Comparison of ENCODE assay signal across 13 cellular contexts in genomic region chr10:124707546-124707945, GRCh38. TPM values are rescaled to one million over a fixed set of nuclear protein-coding genes. Genes with fewer than 3 reads are reported as not detected.
DNase-seq lines count a peak whose midpoint lies in the region; ATAC-seq and TF ChIP-seq lines count a peak whose summit lies in the region.
"Had no signal": no experiment of that assay in that cellular context is flagged by ENCODE, and none has a peak within 500 bp of the region (broad histone marks: within the 10 kb centered on the region; RNA-seq: fewer than 3 reads in every experiment).

No MANE protein-coding gene starts in this region.

- peaks cover 57% of the 10 kb centered on the region for H3K4me1 Mint-ChIP-seq in T-helper 1 cell treated with Interleukin-12 subunit alpha and Interleukin-12 subunit beta and Interleukin-4 antibody, amounts not matched to agents 30 μg/mL and 1 μg/mL, for 36 hours (ENCODE audit: low read depth)
- peaks cover 88% of the 10 kb centered on the region for H3K4me1 Mint-ChIP-seq in activated CD4-positive, alpha-beta memory T cell treated with anti-CD3 and anti-CD28 coated beads, Interleukin-2, amount 10 ng/mL, durations not matched to agents 7 days and 5 days

- ATAC-seq in lower lobe of right lung (no peak), GM18867 (IDR thresholded peaks at IDR 0.05; ENCODE audit: unreplicated experiment) (no peak)

- no peak overlapping the region for H3K4me3 Mint-ChIP-seq in T-helper 1 cell treated with Interleukin-12 subunit alpha and Interleukin-12 subunit beta and Interleukin-4 antibody, amounts not matched to agents 30 μg/mL and 1 μg/mL, for 36 hours
- H3K4me3 Mint-ChIP-seq in activated CD4-positive, alpha-beta memory T cell treated with anti-CD3 and anti-CD28 coated beads, Interleukin-2, amount 10 ng/mL, durations not matched to agents 7 days and 5 days, result no peak overlapping the region

- H3K36me3 Mint-ChIP-seq in T-helper 1 cell treated with Interleukin-12 subunit alpha and Interleukin-12 subunit beta and Interleukin-4 antibody, amounts not matched to agents 30 μg/mL and 1 μg/mL, for 36 hours (ENCODE audit: low read depth), result peaks cover 33% of the 10 kb centered on the region
- H3K36me3 Mint-ChIP-seq in activated CD4-positive, alpha-beta memory T cell treated with anti-CD3 and anti-CD28 coated beads, Interleukin-2, amount 10 ng/mL, durations not matched to agents 7 days and 5 days (ENCODE audit: low read depth), result peaks cover 39% of the 10 kb centered on the region

- 93% methylated on average over 9 of the region's 9 CpGs for WGBS in suprapubic skin

- no peaks in the 10 kb centered on the region for H3K9me3 Mint-ChIP-seq in T-helper 1 cell treated with Interleukin-12 subunit alpha and Interleukin-12 subunit beta and Interleukin-4 antibody, amounts not matched to agents 30 μg/mL and 1 μg/mL, for 36 hours
- H3K9me3 Mint-ChIP-seq in activated CD4-positive, alpha-beta memory T cell treated with anti-CD3 and anti-CD28 coated beads, Interleukin-2, amount 10 ng/mL, durations not matched to agents 7 days and 5 days, result no peaks in the 10 kb centered on the region

- intact Hi-C loops in lower lobe of right lung (cut with DNase I), result no loop called here

- H3K27ac Mint-ChIP-seq in T-helper 1 cell treated with Interleukin-12 subunit alpha and Interleukin-12 subunit beta and Interleukin-4 antibody, amounts not matched to agents 30 μg/mL and 1 μg/mL, for 36 hours, result peak overlapping the region; percentile 50
- H3K27ac Mint-ChIP-seq in activated CD4-positive, alpha-beta memory T cell treated with anti-CD3 and anti-CD28 coated beads, Interleukin-2, amount 10 ng/mL, durations not matched to agents 7 days and 5 days, result peak overlapping the region; percentile 64

- no peaks in the 10 kb centered on the region for H3K27me3 Mint-ChIP-seq in T-helper 1 cell treated with Interleukin-12 subunit alpha and Interleukin-12 subunit beta and Interleukin-4 antibody, amounts not matched to agents 30 μg/mL and 1 μg/mL, for 36 hours (ENCODE audit: low read depth)
- H3K27me3 Mint-ChIP-seq in activated CD4-positive, alpha-beta memory T cell treated with anti-CD3 and anti-CD28 coated beads, Interleukin-2, amount 10 ng/mL, durations not matched to agents 7 days and 5 days, result no peaks in the 10 kb centered on the region

- no peak for TF ChIP-seq POLR2A in suprapubic skin (IDR thresholded peaks at IDR 0.05)

- POLR2A ChIA-PET in activated CD4-positive, alpha-beta memory T cell treated with anti-CD3 and anti-CD28 coated beads, Interleukin-2, amount 10 ng/mL, durations not matched to agents 7 days and 5 days (lab: Charles Lee), result interaction anchor here (1.0 to 15.0 kb wide), 5 partner anchors 10 to 34 kb away, joined by 3 to 460 read pairs (median 38); no protein-coding TSS in a partner anchor

- no peak for TF ChIP-seq EP300 in suprapubic skin (IDR thresholded peaks at IDR 0.05)

- no peak for DNase-seq in T-helper 1 cell
- no peak for DNase-seq in activated CD4-positive, alpha-beta memory T cell treated with anti-CD3 and anti-CD28 coated beads, Interleukin-2, amount 10 ng/mL, durations not matched to agents 7 days and 5 days
- DNase-seq in lower lobe of right lung, result no peak
- no peak for DNase-seq in suprapubic skin (ENCODE audit: low spot score in 2 of 2)
- no peak for DNase-seq in NCI-H82 (lab: John Stamatoyannopoulos, UW)
- DNase-seq in mucosa of gallbladder (ENCODE audit: low spot score), result no peak
- DNase-seq: DND-41, MG63, NCI-H524 treated with DMSO at 0.1 percent for 48 hours had no signal

- H3K36me3 ChIP-seq in lower lobe of right lung (peaks cover 35% of the 10 kb centered on the region), suprapubic skin (peaks cover 27% of the 10 kb centered on the region)

- H3K27ac ChIP-seq in lower lobe of right lung (peak overlapping the region; percentile 61), suprapubic skin (peak overlapping the region; percentile 25)
- H3K27ac ChIP-seq: SJSA1 had no signal

- CTCF ChIA-PET in activated CD4-positive, alpha-beta memory T cell treated with anti-CD3 and anti-CD28 coated beads, Interleukin-2, amount 10 ng/mL, durations not matched to agents 7 days and 5 days (lab: Charles Lee), result interaction anchor here (1.5 to 11.4 kb wide), 3 partner anchors 11 to 34 kb away, joined by 4 to 162 read pairs (median 21); no protein-coding TSS in a partner anchor

- H3K4me3 ChIP-seq in lower lobe of right lung (no peak overlapping the region), suprapubic skin (no peak overlapping the region)
- H3K4me3 ChIP-seq: MG63, mucosa of descending colon, SJSA1 had no signal

- H3K27me3 ChIP-seq in lower lobe of right lung (ENCODE audit: low read depth) (no peaks in the 10 kb centered on the region), suprapubic skin (no peaks in the 10 kb centered on the region)
- H3K27me3 ChIP-seq: MG63, SJSA1 had no signal

- H3K4me1 ChIP-seq in lower lobe of right lung (peaks cover 88% of the 10 kb centered on the region), suprapubic skin (peaks cover 84% of the 10 kb centered on the region)
- H3K4me1 ChIP-seq: SJSA1 had no signal

- no peaks in the 10 kb centered on the region for H3K9me3 ChIP-seq in lower lobe of right lung
- no peaks in the 10 kb centered on the region for H3K9me3 ChIP-seq in suprapubic skin
- H3K9me3 ChIP-seq: MG63, mucosa of descending colon, SJSA1 had no signal

- TF ChIP-seq CTCF in lower lobe of right lung (IDR thresholded peaks at IDR 0.05) (no peak), suprapubic skin (IDR thresholded peaks at IDR 0.05) (no peak)

RNA-seq across cellular contexts. Expression of gene FAM53B, which starts 36.6 kb away (rescaled TPM):
- 10 to 100 TPM; 44.9 to 46.6 TPM for total RNA-seq in activated CD4-positive, alpha-beta memory T cell treated with anti-CD3 and anti-CD28 coated beads, Interleukin-2, amount 10 ng/mL, durations not matched to agents 7 days and 5 days
- total RNA-seq in lower lobe of right lung, result 40.7 TPM
- 10 to 100 TPM; 63.5 to 75.5 (median 67.3) TPM for total RNA-seq in suprapubic skin
- total RNA-seq in mucosa of gallbladder, result 27.1 TPM
